In genomic region chr17:40671282-40671681, GRCh38 we compare ENCODE assay signal across 20 cellular contexts. TPM values are rescaled to one million over a fixed set of nuclear protein-coding genes. Genes with fewer than 3 reads are reported as not detected.
"Had no signal": no experiment of that assay in that cellular context is flagged by ENCODE, and none has a peak within 500 bp of the region (broad histone marks: within the 10 kb centered on the region; RNA-seq: fewer than 3 reads in every experiment).

No MANE protein-coding gene starts in this region.

- H3K4me1 ChIP-seq: ascending aorta, heart right ventricle, suprapubic skin had no signal

- H3K27ac ChIP-seq: ascending aorta, suprapubic skin had no signal

- H3K4me3 ChIP-seq: ascending aorta, dorsolateral prefrontal cortex, heart right ventricle, smooth muscle cell, suprapubic skin had no signal

- H3K27ac Mint-ChIP-seq: activated CD4-positive, alpha-beta T cell treated with anti-CD3 and anti-CD28 coated beads, Interleukin-2, amount 10 ng/mL, durations not matched to agents 7 days and 5 days; activated naive CD8-positive, alpha-beta T cell treated with anti-CD3 and anti-CD28 coated beads, Interleukin-2, amount 50 U/mL, for 24 hours; endodermal cell; T-helper 2 cell treated with Interferon-gamma antibody and Interleukin-4, amounts not matched to agents 5 μg/mL and 100 μg/mL, for 36 hours; type B pancreatic cell had no signal

- DNase-seq: activated CD4-positive, alpha-beta T cell treated with anti-CD3 and anti-CD28 coated beads, Interleukin-2, amount 10 ng/mL, durations not matched to agents 7 days and 5 days; activated CD8-positive, alpha-beta memory T cell treated with anti-CD3 and anti-CD28 coated beads for 24 hours; activated naive CD4-positive, alpha-beta T cell treated with Interleukin-2 at 50 U/mL for 16 hours; activated naive CD8-positive, alpha-beta T cell treated with anti-CD3 and anti-CD28 coated beads, Interleukin-2, amount 50 U/mL, for 24 hours; endodermal cell; heart right ventricle; left cardiac atrium; mammary epithelial cell; naive B cell; right cardiac atrium; stimulated activated naive CD8-positive, alpha-beta T cell treated with anti-CD3 and anti-CD28 coated beads, Interleukin-15, Interleukin-2, amounts not matched to agents 100 U/mL and 50 U/mL, for 24 hours had no signal

- H3K4me2 ChIP-seq: smooth muscle cell had no signal

- ATAC-seq: activated naive CD8-positive, alpha-beta T cell treated with anti-CD3 and anti-CD28 coated beads, Interleukin-2, amount 50 U/mL, for 24 hours; heart right ventricle; left cardiac atrium; right cardiac atrium; stimulated activated naive CD8-positive, alpha-beta T cell treated with anti-CD3 and anti-CD28 coated beads, Interleukin-15, Interleukin-2, amounts not matched to agents 100 U/mL and 50 U/mL, for 24 hours had no signal

- H3K9me3 ChIP-seq: ascending aorta, suprapubic skin had no signal

- H3K4me1 Mint-ChIP-seq: activated CD4-positive, alpha-beta T cell treated with anti-CD3 and anti-CD28 coated beads, Interleukin-2, amount 10 ng/mL, durations not matched to agents 7 days and 5 days; activated naive CD8-positive, alpha-beta T cell treated with anti-CD3 and anti-CD28 coated beads, Interleukin-2, amount 50 U/mL, for 24 hours; naive B cell had no signal

- H3K4me3 Mint-ChIP-seq: activated CD4-positive, alpha-beta T cell treated with anti-CD3 and anti-CD28 coated beads, Interleukin-2, amount 10 ng/mL, durations not matched to agents 7 days and 5 days; activated naive CD8-positive, alpha-beta T cell treated with anti-CD3 and anti-CD28 coated beads, Interleukin-2, amount 50 U/mL, for 24 hours; endodermal cell; naive B cell; T-helper 2 cell treated with Interferon-gamma antibody and Interleukin-4, amounts not matched to agents 5 μg/mL and 100 μg/mL, for 36 hours; type B pancreatic cell had no signal

- H3K27me3 ChIP-seq: ascending aorta had no signal

- H3K9me3 Mint-ChIP-seq: activated CD4-positive, alpha-beta T cell treated with anti-CD3 and anti-CD28 coated beads, Interleukin-2, amount 10 ng/mL, durations not matched to agents 7 days and 5 days; activated naive CD8-positive, alpha-beta T cell treated with anti-CD3 and anti-CD28 coated beads, Interleukin-2, amount 50 U/mL, for 24 hours; endodermal cell; naive B cell; T-helper 2 cell treated with Interferon-gamma antibody and Interleukin-4, amounts not matched to agents 5 μg/mL and 100 μg/mL, for 36 hours; type B pancreatic cell had no signal

- H3K36me3 Mint-ChIP-seq: naive B cell, type B pancreatic cell had no signal

- FAIRE-seq: frontal cortex had no signal

- H3K36me3 ChIP-seq: ascending aorta, heart right ventricle, suprapubic skin had no signal

RNA-seq across cellular contexts. Expression of gene KRT222, which starts 6.3 kb away (rescaled TPM):
- total RNA-seq: activated CD4-positive, alpha-beta T cell treated with anti-CD3 and anti-CD28 coated beads, Interleukin-2, amount 10 ng/mL, durations not matched to agents 7 days and 5 days; epithelial cell of proximal tubule; smooth muscle cell had no signal
- polyA plus RNA-seq: smooth muscle cell had no signal

RNA-seq across cellular contexts. Expression of gene KRT24, which starts 32.3 kb away (rescaled TPM):
- total RNA-seq: activated CD4-positive, alpha-beta T cell treated with anti-CD3 and anti-CD28 coated beads, Interleukin-2, amount 10 ng/mL, durations not matched to agents 7 days and 5 days; ascending aorta; dorsolateral prefrontal cortex; endodermal cell; epithelial cell of proximal tubule; frontal cortex; heart right ventricle; left cardiac atrium; mammary epithelial cell; posterior vena cava; right cardiac atrium; smooth muscle cell; suprapubic skin had no signal
- polyA plus RNA-seq: heart right ventricle, mammary epithelial cell, smooth muscle cell had no signal
